ENCODE assay signal across 27 cellular contexts in the genomic region with DNA sequence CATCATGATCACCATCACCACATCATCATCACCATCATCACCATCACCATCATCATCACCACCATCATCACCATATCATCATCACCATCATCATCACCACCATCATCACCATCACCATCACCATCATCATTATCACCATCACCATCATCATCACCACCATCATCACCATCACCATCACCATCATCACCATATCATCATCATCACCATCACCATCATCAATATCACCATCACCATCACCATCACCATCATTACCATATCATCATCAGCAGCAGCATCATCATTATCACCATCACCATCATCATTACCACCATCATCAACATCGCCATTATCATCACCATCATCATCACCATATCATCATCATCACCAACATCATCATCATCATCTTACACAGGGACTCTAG.
"Had no signal": no experiment of that assay in that cellular context is flagged by ENCODE, and none has a peak within 500 bp of the region (broad histone marks: within the 10 kb centered on the region; RNA-seq: fewer than 3 reads in every experiment).

No MANE protein-coding gene starts in this region.

- H3K36me3 Mint-ChIP-seq: mesothelial cell of epicardium; naive B cell; natural killer cell; neural progenitor cell; stimulated activated memory B cell treated with anti-CD40 and anti-IgM and Interleukin-4, amounts not matched to agents 10 μg/mL and 1 μg/mL and 100 μg/mL, for 72 hours; type B pancreatic cell had no signal

- H3K27me3 Mint-ChIP-seq: stimulated activated naive CD8-positive, alpha-beta T cell treated with anti-CD3 and anti-CD28 coated beads, Interleukin-15, amount 100 ng/mL, for 72 hours had no signal

- H3K9ac ChIP-seq: neural progenitor cell had no signal

- H3K9me3 Mint-ChIP-seq: mesothelial cell of epicardium; natural killer cell; nephron progenitor cell; neural progenitor cell; stimulated activated memory B cell treated with anti-CD40 and anti-IgM and Interleukin-4, amounts not matched to agents 10 μg/mL and 1 μg/mL and 100 μg/mL, for 72 hours; stimulated activated naive CD8-positive, alpha-beta T cell treated with anti-CD3 and anti-CD28 coated beads, Interleukin-15, amount 100 ng/mL, for 72 hours; type B pancreatic cell had no signal

- H3K4me1 ChIP-seq: left ventricle myocardium inferior, neural progenitor cell, sigmoid colon, spleen, tibial nerve, vagina had no signal

- FAIRE-seq: small intestine had no signal

- DNase-seq: islet precursor cell; left ventricle myocardium inferior; mesendoderm; naive B cell; natural killer cell; nephron progenitor cell; ovary; right cardiac atrium; sigmoid colon; small intestine; spleen; stimulated activated CD4-positive, alpha-beta T cell treated with anti-CD3 and anti-CD28 coated beads, Interleukin-1b, Interleukin-23, amount 100 ng/mL, for 48 hours; stimulated activated CD4-positive, alpha-beta T cell treated with anti-CD3 and anti-CD28 coated beads, Interleukin-2, amount 100 ng/mL, for 48 hours; stimulated activated CD4-positive, alpha-beta T cell treated with anti-CD3 and anti-CD28 coated beads, Interleukin-4, amount 100 ng/mL, for 4 hours; stimulated activated CD8-positive, alpha-beta memory T cell treated with anti-CD3 and anti-CD28 coated beads, Interleukin-4, amount 100 ng/mL, for 48 hours; stimulated activated naive CD4-positive, alpha-beta T cell treated with Interleukin-2 at 50 U/mL for 16 hours; stimulated activated naive CD8-positive, alpha-beta T cell treated with anti-CD3 and anti-CD28 coated beads, Interleukin-15, amount 100 ng/mL, for 72 hours; substantia nigra had no signal

- H3K79me2 ChIP-seq: hepatocyte had no signal

- H3K27ac ChIP-seq: hepatocyte, left ventricle myocardium inferior, neural progenitor cell, ovary, sigmoid colon, spleen, tibial nerve, vagina had no signal

- H3K4me3 ChIP-seq: hepatocyte, left ventricle myocardium inferior, lung, neural progenitor cell, ovary, sigmoid colon, spleen, tibial nerve, vagina had no signal

- H2AFZ ChIP-seq: hepatocyte, neural progenitor cell had no signal

- H3K9me3 ChIP-seq: left ventricle myocardium inferior, ovary, sigmoid colon, spleen, tibial nerve, vagina had no signal

- H3K4me2 ChIP-seq: hepatocyte, neural progenitor cell had no signal

- H3K27me3 ChIP-seq: neural progenitor cell, ovary, sigmoid colon, tibial nerve, vagina had no signal

- H3K4me3 Mint-ChIP-seq: mesothelial cell of epicardium; naive B cell; natural killer cell; nephron progenitor cell; neural progenitor cell; stimulated activated memory B cell treated with anti-CD40 and anti-IgM and Interleukin-4, amounts not matched to agents 10 μg/mL and 1 μg/mL and 100 μg/mL, for 72 hours; stimulated activated naive CD8-positive, alpha-beta T cell treated with anti-CD3 and anti-CD28 coated beads, Interleukin-15, amount 100 ng/mL, for 72 hours; type B pancreatic cell had no signal

- H3K36me3 ChIP-seq: left ventricle myocardium inferior, neural progenitor cell, ovary, sigmoid colon, spleen, tibial nerve, vagina had no signal

- H3K4me1 Mint-ChIP-seq: naive B cell; natural killer cell; nephron progenitor cell; stimulated activated memory B cell treated with anti-CD40 and anti-IgM and Interleukin-4, amounts not matched to agents 10 μg/mL and 1 μg/mL and 100 μg/mL, for 72 hours; stimulated activated naive CD8-positive, alpha-beta T cell treated with anti-CD3 and anti-CD28 coated beads, Interleukin-15, amount 100 ng/mL, for 72 hours had no signal

- H3K27ac Mint-ChIP-seq: mesothelial cell of epicardium; naive B cell; natural killer cell; nephron progenitor cell; neural progenitor cell; progenitor cell of endocrine pancreas; stimulated activated memory B cell treated with anti-CD40 and anti-IgM and Interleukin-4, amounts not matched to agents 10 μg/mL and 1 μg/mL and 100 μg/mL, for 72 hours; stimulated activated naive CD8-positive, alpha-beta T cell treated with anti-CD3 and anti-CD28 coated beads, Interleukin-15, amount 100 ng/mL, for 72 hours; type B pancreatic cell had no signal
